Comparison of ENCODE assay signal across 1 cellular context in the genomic region with DNA sequence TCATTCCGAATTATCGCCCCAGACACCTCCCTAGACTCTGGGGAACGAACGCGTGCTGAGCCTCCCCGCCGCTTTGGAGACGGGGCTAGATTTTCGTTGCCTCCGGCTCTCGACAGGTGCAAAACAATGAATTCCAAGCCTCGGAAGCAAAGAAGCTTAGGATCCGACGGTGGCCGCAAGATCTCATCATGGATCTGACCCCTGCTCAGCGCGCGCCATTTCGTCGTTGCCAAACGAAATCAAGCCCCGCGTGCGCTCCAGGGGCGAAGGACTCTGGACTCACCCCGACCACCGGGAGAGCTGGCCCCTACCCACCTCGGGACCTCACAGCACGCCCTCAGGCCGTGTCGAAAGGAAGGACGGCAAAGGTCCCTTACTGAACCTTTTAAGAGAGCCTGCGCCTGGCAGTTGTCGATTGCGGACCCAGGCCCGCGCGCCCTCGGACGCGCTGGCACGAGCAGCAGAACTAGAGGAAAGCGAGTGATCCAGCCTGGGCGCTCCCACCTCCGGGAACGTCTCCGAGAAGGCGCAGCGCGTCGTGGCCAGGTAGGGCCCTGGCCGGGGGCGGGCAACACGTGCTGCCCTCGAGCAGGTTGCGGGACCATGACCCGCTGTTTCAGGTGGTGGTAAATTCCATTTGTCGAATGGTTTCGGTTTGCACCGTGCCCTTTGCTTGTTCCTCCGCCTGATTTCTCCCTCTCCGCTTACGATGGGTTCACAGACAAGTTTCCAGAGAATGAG.
TF ChIP-seq lines count a peak whose summit lies in the region.

No MANE protein-coding gene starts in this region.

TF ChIP-seq in GM12878, 131 proteins besides CTCF, POLR2A, EP300 and RAD21:
- TF ChIP-seq, protein P1, sequence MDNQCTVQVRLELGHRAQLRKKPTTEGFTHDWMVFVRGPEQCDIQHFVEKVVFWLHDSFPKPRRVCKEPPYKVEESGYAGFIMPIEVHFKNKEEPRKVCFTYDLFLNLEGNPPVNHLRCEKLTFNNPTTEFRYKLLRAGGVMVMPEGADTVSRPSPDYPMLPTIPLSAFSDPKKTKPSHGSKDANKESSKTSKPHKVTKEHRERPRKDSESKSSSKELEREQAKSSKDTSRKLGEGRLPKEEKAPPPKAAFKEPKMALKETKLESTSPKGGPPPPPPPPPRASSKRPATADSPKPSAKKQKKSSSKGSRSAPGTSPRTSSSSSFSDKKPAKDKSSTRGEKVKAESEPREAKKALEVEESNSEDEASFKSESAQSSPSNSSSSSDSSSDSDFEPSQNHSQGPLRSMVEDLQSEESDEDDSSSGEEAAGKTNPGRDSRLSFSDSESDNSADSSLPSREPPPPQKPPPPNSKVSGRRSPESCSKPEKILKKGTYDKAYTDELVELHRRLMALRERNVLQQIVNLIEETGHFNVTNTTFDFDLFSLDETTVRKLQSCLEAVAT (IDR thresholded peaks at IDR 0.05), result peak; percentile 73
- TF ChIP-seq, protein P2, sequence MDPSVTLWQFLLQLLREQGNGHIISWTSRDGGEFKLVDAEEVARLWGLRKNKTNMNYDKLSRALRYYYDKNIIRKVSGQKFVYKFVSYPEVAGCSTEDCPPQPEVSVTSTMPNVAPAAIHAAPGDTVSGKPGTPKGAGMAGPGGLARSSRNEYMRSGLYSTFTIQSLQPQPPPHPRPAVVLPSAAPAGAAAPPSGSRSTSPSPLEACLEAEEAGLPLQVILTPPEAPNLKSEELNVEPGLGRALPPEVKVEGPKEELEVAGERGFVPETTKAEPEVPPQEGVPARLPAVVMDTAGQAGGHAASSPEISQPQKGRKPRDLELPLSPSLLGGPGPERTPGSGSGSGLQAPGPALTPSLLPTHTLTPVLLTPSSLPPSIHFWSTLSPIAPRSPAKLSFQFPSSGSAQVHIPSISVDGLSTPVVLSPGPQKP (IDR thresholded peaks at IDR 0.05; ENCODE audit: low read depth, low read length), result no peak
